In genomic region chr3:139585820-139586219, GRCh38 we compare ENCODE assay signal across 12 cellular contexts.
"Had no signal": no experiment of that assay in that cellular context is flagged by ENCODE, and none has a peak within 500 bp of the region (broad histone marks: within the 10 kb centered on the region; RNA-seq: fewer than 3 reads in every experiment).

No MANE protein-coding gene starts in this region.

- H3K4me3 ChIP-seq: left lung, tibial artery, uterus had no signal

- DNase-seq: activated CD4-positive, CD25-positive, alpha-beta regulatory T cell treated with anti-CD3 and anti-CD28 coated beads, Interleukin-2, amount 50 U/mL, for 72 hours; activated naive CD4-positive, alpha-beta T cell; activated naive CD8-positive, alpha-beta T cell treated with anti-CD3 and anti-CD28 coated beads, Interleukin-2, amount 10 ng/mL, durations not matched to agents 7 days and 5 days; effector memory CD4-positive, alpha-beta T cell; kidney; left lung; naive thymus-derived CD8-positive, alpha-beta T cell; retina; stimulated activated CD4-positive, alpha-beta T cell treated with anti-CD3 and anti-CD28 coated beads, Interleukin-2, amount 100 ng/mL, for 48 hours; stimulated activated naive B cell treated with anti-CD40 and anti-IgM and Interleukin-4, amounts not matched to agents 10 μg/mL and 1 μg/mL and 100 μg/mL, for 72 hours; tibial artery; uterus had no signal
